Comparison of ENCODE assay signal across 17 cellular contexts in the genomic region with DNA sequence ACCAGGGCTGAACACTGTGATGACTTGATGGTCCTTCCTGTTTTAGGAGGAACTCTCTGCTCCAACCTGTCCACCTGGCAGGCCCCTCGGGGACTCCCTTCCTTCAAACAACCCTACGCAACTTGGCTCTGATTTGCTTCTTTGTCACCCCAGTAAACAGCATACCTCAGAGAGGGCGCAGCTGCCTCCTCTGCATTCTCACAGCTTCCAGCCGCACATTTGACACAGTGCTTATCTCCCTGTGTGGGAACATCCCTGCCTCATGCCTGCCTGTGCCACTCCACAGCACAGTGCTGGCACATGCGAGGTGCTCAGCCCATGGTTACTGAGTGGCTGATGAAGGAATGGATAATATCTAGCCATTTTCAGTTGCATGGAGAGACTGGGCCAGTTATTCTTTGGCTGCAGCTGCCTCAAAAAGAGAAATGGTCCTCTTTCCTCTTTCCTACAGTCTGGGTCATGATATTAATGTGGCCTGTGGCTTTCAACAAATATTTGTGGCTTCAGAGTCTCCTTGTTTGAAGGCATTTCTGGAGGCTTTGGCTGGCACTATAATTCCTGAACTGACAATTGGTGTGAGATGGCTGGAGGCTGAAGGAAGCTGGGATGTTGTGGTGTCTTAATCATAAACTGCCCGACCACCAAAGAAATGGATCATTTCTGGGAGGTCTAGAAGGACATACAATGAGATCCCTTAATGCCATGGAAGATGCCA.
DNase-seq lines count a peak whose midpoint lies in the region; ATAC-seq and TF ChIP-seq lines count a peak whose summit lies in the region.
"Had no signal": no experiment of that assay in that cellular context is flagged by ENCODE, and none has a peak within 500 bp of the region (broad histone marks: within the 10 kb centered on the region; RNA-seq: fewer than 3 reads in every experiment).

No MANE protein-coding gene starts in this region.

- no peaks in the 10 kb centered on the region for H4K20me1 ChIP-seq in Loucy (ENCODE audit: insufficient read depth, low read length, poor library complexity, severe bottlenecking)

- no peaks in the 10 kb centered on the region for H3K27me3 ChIP-seq in Loucy (ENCODE audit: insufficient read depth, low read length, poor library complexity, severe bottlenecking)
- H3K27me3 ChIP-seq: brain microvascular endothelial cell, esophagus squamous epithelium, stomach had no signal

- no peak overlapping the region for H3K4me3 ChIP-seq in Loucy (ENCODE audit: low read length, poor library complexity, severe bottlenecking)
- no peak overlapping the region for H3K4me3 ChIP-seq in astrocyte of the spinal cord (ENCODE audit: low read depth, low read length)
- H3K4me3 ChIP-seq: esophagus squamous epithelium, prostate gland, stomach had no signal

- no peaks in the 10 kb centered on the region for H3K9me2 ChIP-seq in Loucy (replicated peaks; ENCODE audit: low read depth, low read length)

- no peaks in the 10 kb centered on the region for H3F3A ChIP-seq in Loucy (ENCODE audit: low read depth)

- no peak overlapping the region for H3K9ac ChIP-seq in Loucy (ENCODE audit: low read depth, low read length, poor library complexity, severe bottlenecking)

- ATAC-seq in esophagus mucosa: no peak
- ATAC-seq: activated CD4-positive, CD25-positive, alpha-beta regulatory T cell treated with anti-CD3 and anti-CD28 coated beads, Interleukin-2, amount 50 U/mL, for 24 hours; natural killer cell; Panc1 had no signal

- H3K9me3 ChIP-seq in Loucy (ENCODE audit: insufficient read depth, low read depth, low read length): no peaks in the 10 kb centered on the region
- H3K9me3 ChIP-seq: esophagus squamous epithelium, prostate gland, stomach had no signal

- in situ Hi-C loops in astrocyte of the spinal cord (cut with HindIII; ENCODE audit: low sequenced_read_pairs): no loop called here
- in situ Hi-C loops in GM13976 (cut with MboI; ENCODE audit: low sequenced_read_pairs, unreplicated experiment): no loop called here

- TF ChIP-seq CTCF in Loucy (conservative IDR thresholded peaks at IDR 0.05; ENCODE audit: low read length): no peak
- no peak for TF ChIP-seq CTCF in astrocyte of the spinal cord (IDR thresholded peaks at IDR 0.05; ENCODE audit: low read depth, low read length)
- no peak for TF ChIP-seq CTCF in GM13976 (IDR thresholded peaks at IDR 0.05; ENCODE audit: borderline replicate concordance, control extremely low read depth, extremely low read depth, insufficient read depth, missing control alignments)

- DNase-seq in AG20443 (ENCODE audit: low spot score): peak; percentile 63
- peak; percentile 40 for DNase-seq in astrocyte of the spinal cord (ENCODE audit: low read depth, low spot score)
- DNase-seq in kidney tubule cell (ENCODE audit: low spot score): peak; percentile 39
- DNase-seq in 8988T: no peak
- no peak for DNase-seq in NCI-H2081 treated with DMSO at 0.1 percent for 48 hours (lab: John Stamatoyannopoulos, UW)
- no peak for DNase-seq in GM13976 (ENCODE audit: low spot score)
- DNase-seq: brain microvascular endothelial cell, esophagus squamous epithelium, natural killer cell, NCI-H2081, NCI-H524 treated with DMSO at 0.1 percent for 48 hours, stomach had no signal

- peak overlapping the region; percentile 65 for H2AFZ ChIP-seq in Loucy (ENCODE audit: low read length)

- no peak overlapping the region for H3K4me2 ChIP-seq in Loucy (ENCODE audit: low read depth, low read length, poor library complexity, severe bottlenecking)

- no peaks in the 10 kb centered on the region for H3K36me3 ChIP-seq in Loucy (ENCODE audit: insufficient read depth, low read length)
- H3K36me3 ChIP-seq: brain microvascular endothelial cell, esophagus squamous epithelium, prostate gland, stomach had no signal

- H3K4me1 ChIP-seq in Loucy (ENCODE audit: insufficient read depth, low read length, poor library complexity, severe bottlenecking): no peaks in the 10 kb centered on the region
- H3K4me1 ChIP-seq: esophagus squamous epithelium, prostate gland had no signal

- no peaks in the 10 kb centered on the region for H3K79me2 ChIP-seq in Loucy (ENCODE audit: insufficient read depth, low read length)

Comparison
In these comparisons a context has a peak if more than half of its experiments do, and no peak if none do; other contexts are left out.
1. DNase-seq: peak in AG20443 (single experiment), astrocyte of the spinal cord (single experiment) and kidney tubule cell (single experiment); none in 8988T (single experiment), NCI-H2081 treated with DMSO at 0.1 percent for 48 hours (single experiment) and GM13976 (single experiment).